8 cellular contexts compared by ENCODE assay signal in the genomic region with DNA sequence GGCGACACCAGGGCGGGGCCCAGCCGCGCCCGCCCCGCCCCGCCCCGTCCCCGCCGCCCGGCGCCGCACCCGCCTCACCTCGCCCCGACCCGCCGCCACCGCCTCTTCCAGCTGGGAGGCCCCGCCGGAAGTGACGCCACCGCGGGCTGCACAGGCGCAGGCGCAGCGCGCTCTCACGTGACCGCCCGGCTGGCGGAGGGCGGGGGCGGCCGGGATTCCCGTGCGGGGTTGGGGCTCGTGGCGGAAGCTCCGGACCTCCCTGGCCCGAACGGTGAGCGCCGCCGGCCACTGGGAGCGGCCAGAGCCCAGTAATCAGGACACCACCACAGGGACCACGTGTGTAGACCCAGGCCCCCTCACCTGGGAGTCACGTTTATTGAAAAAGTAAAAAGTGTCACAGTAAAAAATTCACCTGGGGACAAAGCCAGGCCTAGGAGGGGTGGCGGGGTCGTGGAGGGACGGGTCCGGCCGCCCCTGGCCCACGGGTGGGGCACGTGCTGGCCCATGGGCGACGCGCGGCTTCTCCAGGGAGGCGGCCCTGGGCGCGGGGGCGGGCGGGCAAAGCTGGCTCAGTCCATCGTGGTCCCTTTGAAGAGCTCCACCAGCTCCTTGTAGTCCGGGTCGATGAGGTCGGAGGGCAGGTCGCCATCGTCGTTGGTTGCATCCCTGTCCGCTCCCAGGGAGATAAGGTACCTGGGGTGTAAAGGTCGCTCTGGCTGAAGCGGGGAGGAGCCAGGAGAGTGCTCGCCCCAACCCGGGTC. TPM values are rescaled to one million over a fixed set of nuclear protein-coding genes. Genes with fewer than 3 reads are reported as not detected.
DNase-seq lines count a peak whose midpoint lies in the region; ATAC-seq and TF ChIP-seq lines count a peak whose summit lies in the region.

A gene with protein sequence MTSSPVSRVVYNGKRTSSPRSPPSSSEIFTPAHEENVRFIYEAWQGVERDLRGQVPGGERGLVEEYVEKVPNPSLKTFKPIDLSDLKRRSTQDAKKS (minus strand): TSS at position 132 of the 761 bp plus-strand sequence. CDS start 8,785 bp downstream, outside the sequence.

- peak within 1 kb of the TSS; percentile 67 for H3K4me3 ChIP-seq in lung

- peaks cover 52% of the 10 kb centered on the region for H3K4me1 Mint-ChIP-seq in CD14-positive monocyte

- peaks cover 0 to 4% of the 10 kb centered on the region in 2 donors for H3K36me3 Mint-ChIP-seq in CD14-positive monocyte

- H3K27ac ChIP-seq in lung (ENCODE audit: low read depth in 1 of 2, low read length in 1 of 2): peak within 1 kb of the TSS; percentile 89 to 97

- peaks cover 0 to 1% (median 0%) of the 10 kb centered on the region in 3 donors for H3K27me3 Mint-ChIP-seq in CD14-positive monocyte (ENCODE audit: low read depth in 3 of 3)

- intact Hi-C loops in CD14-positive monocyte (cut with micrococcal nuclease): loop anchor here (2.0 to 5.0 kb wide), 3 partner anchors 27 to 39 kb away; partner anchors contain the start of genes ARHGDIA (in 2 of the 2) and P4HB (in 1 of the 2)

- peak; percentile 97 for DNase-seq in CD14-positive monocyte (ENCODE audit: low spot score)
- DNase-seq in HS-5 (ENCODE audit: low read depth): peak; percentile 57
- DNase-seq in NK-92 (lab: John Stamatoyannopoulos, UW; ENCODE audit: unreplicated experiment): peak; percentile 52
- DNase-seq in activated CD8-positive, alpha-beta memory T cell treated with anti-CD3 and anti-CD28 coated beads for 1 hour (ENCODE audit: extremely low read depth in 1 of 2, low read depth in 1 of 2): peak; percentile 76 to 94
- peak; percentile 90 for DNase-seq in effector CD4-positive, alpha-beta T cell
- peak; percentile 94 for DNase-seq in lung (ENCODE audit: low spot score)
- peak; percentile 90 to 95 (median 91) for DNase-seq in stimulated activated CD4-positive, alpha-beta T cell treated with anti-CD3 and anti-CD28 coated beads, TNF-alpha, amount 100 ng/mL, for 24 hours (ENCODE audit: low read depth in 3 of 3)

- peaks cover 0 to 2% (median 0%) of the 10 kb centered on the region in 7 donors for H3K9me3 Mint-ChIP-seq in CD14-positive monocyte

- TF ChIP-seq CTCF in CD14-positive monocyte (IDR thresholded peaks at IDR 0.05) (no peak), lung (IDR thresholded peaks at IDR 0.05; ENCODE audit: control extremely low read depth, extremely low read depth) (no peak)

- H3K4me3 Mint-ChIP-seq in CD14-positive monocyte: peak within 1 kb of the TSS; percentile 90 to 92

- H3K27ac Mint-ChIP-seq in CD14-positive monocyte: peak within 1 kb of the TSS; percentile 91 to 99 (median 96)

- ATAC-seq in GM19455 (IDR thresholded peaks at IDR 0.05; ENCODE audit: unreplicated experiment): peak; percentile 60
- ATAC-seq in lung (ENCODE audit: insufficient read depth, low FRiP score): peak; percentile 1

- WGBS in lung, 2 donors: 2 to 5% methylated on average over 51 to 76 of the region's 76 CpGs

- no peaks in the 10 kb centered on the region for H3K9me3 ChIP-seq in lung (ENCODE audit: control insufficient read depth in 2 of 2, insufficient read depth in 1 of 2, low read length in 1 of 2)

- no peaks in the 10 kb centered on the region for H3K27me3 ChIP-seq in lung (ENCODE audit: control insufficient read depth, insufficient read depth)

- no peaks in the 10 kb centered on the region for H3K36me3 ChIP-seq in lung (ENCODE audit: control insufficient read depth in 2 of 2, insufficient read depth in 2 of 2, low read length in 2 of 2)

- H3K4me1 ChIP-seq in lung (ENCODE audit: control insufficient read depth in 2 of 2, insufficient read depth in 2 of 2, low read length in 2 of 2): peaks cover 4 to 16% of the 10 kb centered on the region in 2 donors

RNA-seq across cellular contexts. Expression of the gene that starts here (rescaled TPM):
- polyA plus RNA-seq in CD14-positive monocyte (10 to 100 TPM; 48.5 to 63.0 TPM), lung (100 to 1,000 TPM; 117 to 188 TPM)
- total RNA-seq in lung: 10 to 100 TPM; 47.6 to 96.2 TPM

Comparison
In these comparisons a context has a peak if more than half of its experiments do, and no peak if none do; other contexts are left out.
1. Peak in every context shown above with its lines: DNase-seq, ATAC-seq, H3K4me3 ChIP-seq and H3K27ac ChIP-seq.